In genomic region chr6:35275417-35275816, GRCh38 we compare ENCODE assay signal across 21 cellular contexts. TPM values are rescaled to one million over a fixed set of nuclear protein-coding genes. Genes with fewer than 3 reads are reported as not detected.
DNase-seq lines count a peak whose midpoint lies in the region; ATAC-seq and TF ChIP-seq lines count a peak whose summit lies in the region.
"Had no signal": no experiment of that assay in that cellular context is flagged by ENCODE, and none has a peak within 500 bp of the region (broad histone marks: within the 10 kb centered on the region; RNA-seq: fewer than 3 reads in every experiment).

No MANE protein-coding gene starts in this region.

- BruUV-seq in IMR-90 (replicated peaks; lab: Mats Ljungman, UMichigan): no TSS peak
- no TSS peak for BruUV-seq in PC-3 (replicated peaks; lab: Mats Ljungman, UMichigan)

- H3K9me3 ChIP-seq in IMR-90 (ENCODE audit: control insufficient read depth, insufficient read depth, low read length): no peaks in the 10 kb centered on the region
- H3K9me3 ChIP-seq in PC-3 (ENCODE audit: low read length): no peaks in the 10 kb centered on the region
- H3K9me3 ChIP-seq: upper lobe of left lung had no signal

- H3K9ac ChIP-seq in IMR-90 (ENCODE audit: low read depth, low read length) (no peak overlapping the region), PC-3 (ENCODE audit: low read length) (no peak overlapping the region)

- H3K4me3 Mint-ChIP-seq in stimulated activated naive B cell treated with anti-CD40 and anti-IgM and Interleukin-4, amounts not matched to agents 10 μg/mL and 1 μg/mL and 100 μg/mL, for 72 hours: no peak overlapping the region
- H3K4me3 Mint-ChIP-seq: activated CD4-positive, alpha-beta T cell treated with anti-CD3 and anti-CD28 coated beads, Interleukin-2, amount 10 ng/mL, durations not matched to agents 24 days and 14 days; activated naive CD4-positive, alpha-beta T cell treated with anti-CD3 and anti-CD28 coated beads, Interleukin-2, amount 10 ng/mL, durations not matched to agents 7 days and 5 days; B cell; naive B cell had no signal

- H4K91ac ChIP-seq in IMR-90 (ENCODE audit: insufficient read depth, low read depth, low read length): no peak overlapping the region

- no peak for TF ChIP-seq CTCF in IMR-90 (conservative IDR thresholded peaks at IDR 0.05; ENCODE audit: low read depth, low read length)
- no peak for TF ChIP-seq CTCF in PC-3 (conservative IDR thresholded peaks at IDR 0.05; ENCODE audit: low read depth, low read length)

- H3K4me3 ChIP-seq in IMR-90 (ENCODE audit: insufficient read depth, low read depth, low read length) (no peak overlapping the region), PC-3 (ENCODE audit: low read length) (no peak overlapping the region)
- H3K4me3 ChIP-seq: PC-9, upper lobe of left lung had no signal

- 0 out of 2 replicates have a peak overlapping the region, but pooled peaks have one; percentile 59 for H3K14ac ChIP-seq in IMR-90 (replicated peaks; ENCODE audit: low read depth, low read length)

- dilution Hi-C loops in IMR-90 (cut with HindIII; ENCODE audit: low sequenced_read_pairs, unreplicated experiment): no loop called here

- peaks cover 13 to 15% of the 10 kb centered on the region in 2 experiments; a peak in 3 of 4 replicates for H3K79me1 ChIP-seq in IMR-90 (ENCODE audit: low read depth in 1 of 2, low read length in 2 of 2)

- H3K36me3 ChIP-seq in IMR-90 (ENCODE audit: control insufficient read depth, insufficient read depth, low read length) (no peaks in the 10 kb centered on the region), PC-3 (ENCODE audit: low read depth, low read length) (no peaks in the 10 kb centered on the region)
- H3K36me3 ChIP-seq: upper lobe of left lung had no signal

- no peak overlapping the region; the same call in 1 of the 2 replicates for H3K18ac ChIP-seq in IMR-90 (ENCODE audit: low read depth, low read length)

- ATAC-seq in IMR-90 (ENCODE audit: low read depth): no peak; the same call in 1 of the 2 replicates
- ATAC-seq in left ventricle myocardium superior: peak; percentile 40
- no peak for ATAC-seq in stimulated activated naive B cell treated with anti-CD40 and anti-IgM and Interleukin-4, amounts not matched to agents 10 μg/mL and 1 μg/mL and 100 μg/mL, for 72 hours (replicated peaks)
- ATAC-seq in PC-3: no peak

- H3F3A ChIP-seq in PC-3 (ENCODE audit: low read length, unreplicated experiment): no peaks in the 10 kb centered on the region

- H3K27me3 Mint-ChIP-seq in stimulated activated naive B cell treated with anti-CD40 and anti-IgM and Interleukin-4, amounts not matched to agents 10 μg/mL and 1 μg/mL and 100 μg/mL, for 72 hours: no peaks in the 10 kb centered on the region
- H3K27me3 Mint-ChIP-seq: activated CD4-positive, alpha-beta T cell treated with anti-CD3 and anti-CD28 coated beads, Interleukin-2, amount 10 ng/mL, durations not matched to agents 24 days and 14 days; activated naive CD4-positive, alpha-beta T cell treated with anti-CD3 and anti-CD28 coated beads, Interleukin-2, amount 10 ng/mL, durations not matched to agents 7 days and 5 days; B cell; IgD-negative memory B cell; naive B cell; progenitor cell of endocrine pancreas had no signal

- H4K20me1 ChIP-seq in IMR-90 (ENCODE audit: insufficient read depth, low read length) (peaks cover under 1% of the 10 kb centered on the region; the same call in 1 of the 2 replicates), PC-3 (ENCODE audit: low read length) (no peaks in the 10 kb centered on the region)

- POLR2A ChIA-PET in IMR-90 (lab: Charles Lee; ENCODE audit: unreplicated experiment) (no interaction called here), PC-3 (lab: Charles Lee; ENCODE audit: unreplicated experiment) (no interaction called here)

- no peak for TF ChIP-seq POLR2A in IMR-90 (IDR thresholded peaks at IDR 0.05; ENCODE audit: low read depth, low read length)

- peak overlapping the region; percentile 64 for H3K4ac ChIP-seq in IMR-90 (ENCODE audit: low read depth, low read length)

- H2AFZ ChIP-seq in IMR-90 (replicated peaks; ENCODE audit: low read length, poor library complexity) (peak overlapping the region; percentile 9), PC-3 (ENCODE audit: low read length) (no peak overlapping the region)
- H2AFZ ChIP-seq: PC-9 had no signal

- CTCF ChIA-PET in IMR-90 (lab: Yijun Ruan, JAX): interaction anchor here (0.9 kb wide), 1 partner anchor 9 kb away, joined by 3 read pairs; no protein-coding TSS in a partner anchor
- CTCF ChIA-PET in PC-3 (lab: Charles Lee): no interaction called here

- H3K27ac Mint-ChIP-seq in stimulated activated naive B cell treated with anti-CD40 and anti-IgM and Interleukin-4, amounts not matched to agents 10 μg/mL and 1 μg/mL and 100 μg/mL, for 72 hours: peak overlapping the region; percentile 26
- H3K27ac Mint-ChIP-seq: activated CD4-positive, alpha-beta T cell treated with anti-CD3 and anti-CD28 coated beads, Interleukin-2, amount 10 ng/mL, durations not matched to agents 24 days and 14 days; activated naive CD4-positive, alpha-beta T cell treated with anti-CD3 and anti-CD28 coated beads, Interleukin-2, amount 10 ng/mL, durations not matched to agents 7 days and 5 days; B cell; progenitor cell of endocrine pancreas had no signal

- no peak for TF ChIP-seq RAD21 in IMR-90 (IDR thresholded peaks at IDR 0.05; ENCODE audit: low read length)

- H4K5ac ChIP-seq in IMR-90 (ENCODE audit: low read depth, low read length): peak overlapping the region; percentile 9; the same call in 1 of the 2 replicates

- peaks cover 11% of the 10 kb centered on the region for H3K9me1 ChIP-seq in IMR-90 (ENCODE audit: insufficient read depth, low read length)

- no peak overlapping the region for H2BK5ac ChIP-seq in IMR-90 (ENCODE audit: low read depth, low read length, poor library complexity, severe bottlenecking)

- H3K9me2 ChIP-seq in PC-3 (replicated peaks; ENCODE audit: low read length): no peaks in the 10 kb centered on the region

- H2AK9ac ChIP-seq in IMR-90 (replicated peaks; ENCODE audit: low read depth, low read length, poor library complexity): peak overlapping the region; percentile 25

- peak overlapping the region; percentile 51 for H2BK120ac ChIP-seq in IMR-90 (ENCODE audit: low read depth, low read length)

- peak overlapping the region; percentile 4; the same call in 1 of the 2 replicates for H2BK20ac ChIP-seq in IMR-90 (ENCODE audit: low read depth, low read length)

- H2AK5ac ChIP-seq in IMR-90 (ENCODE audit: low read depth, low read length): peak overlapping the region; percentile 23; the same call in 1 of the 2 replicates

- intact Hi-C loops in IMR-90 (cut with micrococcal nuclease) (no loop called here), left ventricle myocardium superior (cut with micrococcal nuclease) (no loop called here), PC-3 (cut with micrococcal nuclease) (no loop called here)

- H3K23ac ChIP-seq in IMR-90 (ENCODE audit: low read depth, low read length): peak overlapping the region; percentile 68; the same call in 1 of the 2 replicates

- peaks cover 5 to 10% of the 10 kb centered on the region in 2 donors for H3K4me1 Mint-ChIP-seq in stimulated activated naive B cell treated with anti-CD40 and anti-IgM and Interleukin-4, amounts not matched to agents 10 μg/mL and 1 μg/mL and 100 μg/mL, for 72 hours
- H3K4me1 Mint-ChIP-seq: B cell had no signal

- DNase-seq in IMR-90: no peak
- no peak for DNase-seq in caudate nucleus (lab: John Stamatoyannopoulos, UW)
- DNase-seq in left ventricle myocardium superior: no peak
- no peak for DNase-seq in stimulated activated naive B cell treated with anti-CD40 and anti-IgM and Interleukin-4, amounts not matched to agents 10 μg/mL and 1 μg/mL and 100 μg/mL, for 72 hours
- no peak for DNase-seq in COLO668 (lab: John Stamatoyannopoulos, UW; ENCODE audit: unreplicated experiment)
- no peak for DNase-seq in PC-3
- DNase-seq in GF-D8 (lab: John Stamatoyannopoulos, UW): no peak
- DNase-seq in NCI-H1417 treated with DMSO at 0.1 percent for 48 hours (lab: John Stamatoyannopoulos, UW): no peak
- DNase-seq: activated CD4-positive, alpha-beta T cell treated with anti-CD3 and anti-CD28 coated beads, Interleukin-2, amount 10 ng/mL, durations not matched to agents 24 days and 14 days; activated CD8-positive, alpha-beta memory T cell treated with anti-CD3 and anti-CD28 coated beads, Interleukin-2, amount 50 U/mL, for 48 hours; activated naive CD4-positive, alpha-beta T cell treated with anti-CD3 and anti-CD28 coated beads, Interleukin-2, amount 10 ng/mL, durations not matched to agents 7 days and 5 days; DMS 273 treated with DMSO at 0.1 percent for 48 hours; GDM1; naive B cell; NCI-H2081; NCI-H748 treated with DMSO at 0.1 percent for 48 hours; PC-9; upper lobe of left lung had no signal

- H2BK15ac ChIP-seq in IMR-90 (ENCODE audit: low read depth, low read length): no peak overlapping the region; the same call in 2 of the 3 replicates

- H4K8ac ChIP-seq in IMR-90 (ENCODE audit: low read depth in 2 of 2, low read length in 2 of 2): peak overlapping the region in 1 of 2 experiments; percentile 26; a peak in 1 of 4 replicates

- H3K27me3 ChIP-seq in IMR-90 (ENCODE audit: control insufficient read depth, insufficient read depth, low read length) (no peaks in the 10 kb centered on the region), PC-3 (ENCODE audit: low read length) (no peaks in the 10 kb centered on the region)
- H3K27me3 ChIP-seq: upper lobe of left lung had no signal

- H3K27ac ChIP-seq in IMR-90 (ENCODE audit: insufficient read depth, low read length) (no peak overlapping the region), caudate nucleus (ENCODE audit: low read depth, low read length) (peak overlapping the region; percentile 32), PC-3 (ENCODE audit: low read length) (no peak overlapping the region)
- H3K27ac ChIP-seq: PC-9, upper lobe of left lung had no signal

- in situ Hi-C loops in IMR-90 (cut with MboI; ENCODE audit: low sequenced_read_pairs): no loop called here

- WGBS in IMR-90 (ENCODE audit: extremely low coverage in 2 of 2, insufficient read length in 1 of 2), 2 experiments: 71% methylated on average over 4 of the region's 4 CpGs; no CpG with 5 or more reads in 1 of the 2 experiments

- no peak overlapping the region; the same call in 1 of the 2 replicates for H3K56ac ChIP-seq in IMR-90 (ENCODE audit: extremely low read depth, insufficient read depth, low read length)

- no peaks in the 10 kb centered on the region for H3K79me2 ChIP-seq in PC-3 (ENCODE audit: low read length)

- no peak overlapping the region; the same call in 1 of the 2 replicates for H3K4me2 ChIP-seq in IMR-90 (ENCODE audit: low read depth, low read length)
- H3K4me2 ChIP-seq in PC-3 (ENCODE audit: low read length): no peak overlapping the region
- H3K4me2 ChIP-seq: PC-9 had no signal

- H3K9me3 Mint-ChIP-seq in stimulated activated naive B cell treated with anti-CD40 and anti-IgM and Interleukin-4, amounts not matched to agents 10 μg/mL and 1 μg/mL and 100 μg/mL, for 72 hours: no peaks in the 10 kb centered on the region
- H3K9me3 Mint-ChIP-seq: activated CD4-positive, alpha-beta T cell treated with anti-CD3 and anti-CD28 coated beads, Interleukin-2, amount 10 ng/mL, durations not matched to agents 24 days and 14 days; activated naive CD4-positive, alpha-beta T cell treated with anti-CD3 and anti-CD28 coated beads, Interleukin-2, amount 10 ng/mL, durations not matched to agents 7 days and 5 days; IgD-negative memory B cell; naive B cell had no signal

- H3K36me3 Mint-ChIP-seq in stimulated activated naive B cell treated with anti-CD40 and anti-IgM and Interleukin-4, amounts not matched to agents 10 μg/mL and 1 μg/mL and 100 μg/mL, for 72 hours: peaks cover 6 to 15% of the 10 kb centered on the region in 2 donors
- H3K36me3 Mint-ChIP-seq: IgD-negative memory B cell, naive B cell had no signal

- H3K4me1 ChIP-seq in IMR-90 (ENCODE audit: control insufficient read depth, insufficient read depth, low read length) (peaks cover 20% of the 10 kb centered on the region), PC-3 (ENCODE audit: insufficient read depth, low read length) (no peaks in the 10 kb centered on the region)

RNA-seq across cellular contexts. Expression of gene ZNF76, which starts 15.9 kb away (rescaled TPM):
- total RNA-seq in IMR-90 (2012; rRNA removed) (15.3 and 19.9 TPM in 2 replicates), left ventricle myocardium superior (44.1 TPM), PC-3 (2014; rRNA removed) (17.9 and 20.8 TPM in 2 replicates)
- polyA plus RNA-seq in IMR-90 (2012; rRNA removed): 21.1 and 22.5 TPM in 2 replicates
- polyA plus RNA-seq in IMR-90 (2012; cell fraction: cytosol; rRNA removed): 13.4 and 13.9 TPM in 2 replicates
- 87.4 and 150 TPM in 2 replicates for polyA plus RNA-seq in IMR-90 (2012; cell fraction: nucleus; rRNA removed; ENCODE audit: low replicate concordance)

RNA-seq across cellular contexts. Expression of gene DEF6, which starts 22.2 kb away (rescaled TPM):
- 1.9 and 2.5 TPM in 2 replicates for total RNA-seq in IMR-90 (2012; rRNA removed)
- polyA plus RNA-seq in IMR-90 (2012; rRNA removed): 4.1 and 4.2 TPM in 2 replicates
- polyA plus RNA-seq in IMR-90 (2012; cell fraction: cytosol; rRNA removed): 1.6 and 3.0 TPM in 2 replicates
- polyA plus RNA-seq in IMR-90 (2012; cell fraction: nucleus; rRNA removed; ENCODE audit: low replicate concordance): 13.7 and 15.7 TPM in 2 replicates
- 1.8 TPM for total RNA-seq in left ventricle myocardium superior
- total RNA-seq in PC-3 (2014; rRNA removed): 37.3 and 42.8 TPM in 2 replicates

Comparison
In these comparisons a context has a peak if more than half of its experiments do, and no peak if none do; other contexts are left out.
1. RNA of gene DEF6, which starts 22.2 kb away (total RNA-seq): 37.3 to 42.8 TPM in PC-3; 1.9 to 2.5 TPM in IMR-90 and 1.8 TPM in left ventricle myocardium superior (single experiment); every median in the first group is over 10 times any median in the second.